In the genomic region with DNA sequence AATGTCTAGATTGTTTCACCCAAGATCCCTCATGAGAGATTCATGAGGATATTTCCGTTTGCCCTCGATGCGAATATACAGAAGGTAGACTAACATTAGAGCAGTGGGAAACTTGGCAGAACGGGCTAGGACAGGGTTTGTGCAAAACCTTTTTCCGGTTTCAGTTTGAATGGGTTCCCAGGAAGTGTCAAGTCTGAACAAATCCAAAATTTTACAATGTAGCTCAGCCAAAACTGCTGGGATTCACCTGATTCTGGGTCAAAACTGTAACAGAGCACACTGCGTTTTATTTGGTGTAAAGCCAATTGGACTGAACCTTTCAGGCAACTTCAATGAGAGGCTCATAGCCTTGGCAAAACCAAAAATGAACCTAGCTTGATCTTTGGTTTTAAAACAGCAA, we compare ENCODE assay signal across 16 cellular contexts.
"Had no signal": no experiment of that assay in that cellular context is flagged by ENCODE, and none has a peak within 500 bp of the region (broad histone marks: within the 10 kb centered on the region; RNA-seq: fewer than 3 reads in every experiment).

No MANE protein-coding gene starts in this region.

- H3K4me3 ChIP-seq: adrenal gland, cardiac muscle cell, lower lobe of right lung, mucosa of descending colon, smooth muscle cell had no signal

- DNase-seq: activated CD4-positive, alpha-beta memory T cell treated with anti-CD3 and anti-CD28 coated beads for 36 hours; activated CD4-positive, alpha-beta T cell treated with anti-CD3 and anti-CD28 coated beads for 36 hours; activated CD8-positive, alpha-beta memory T cell treated with anti-CD3 and anti-CD28 coated beads, Interleukin-2, amount 10 ng/mL, durations not matched to agents 7 days and 5 days; activated effector memory CD4-positive, alpha-beta T cell treated with Interleukin-2 at 50 U/mL for 16 hours; activated T-cell treated with anti-CD3 and anti-CD28 coated beads, Interleukin-2, amount 50 U/mL, for 1 hour; adrenal gland; effector CD8-positive, alpha-beta T cell; hippocampal formation; kidney glomerular epithelial cell; lower lobe of right lung; mucosa of descending colon; naive thymus-derived CD4-positive, alpha-beta T cell; right cardiac atrium; WERI-Rb-1 had no signal

- ATAC-seq: activated CD4-positive, alpha-beta T cell treated with anti-CD3 and anti-CD28 coated beads for 36 hours; activated CD8-positive, alpha-beta memory T cell treated with anti-CD3 and anti-CD28 coated beads, Interleukin-2, amount 10 ng/mL, durations not matched to agents 7 days and 5 days; lower lobe of right lung; mucosa of descending colon; naive thymus-derived CD4-positive, alpha-beta T cell had no signal
